ENCODE assay signal across 23 cellular contexts in the genomic region with DNA sequence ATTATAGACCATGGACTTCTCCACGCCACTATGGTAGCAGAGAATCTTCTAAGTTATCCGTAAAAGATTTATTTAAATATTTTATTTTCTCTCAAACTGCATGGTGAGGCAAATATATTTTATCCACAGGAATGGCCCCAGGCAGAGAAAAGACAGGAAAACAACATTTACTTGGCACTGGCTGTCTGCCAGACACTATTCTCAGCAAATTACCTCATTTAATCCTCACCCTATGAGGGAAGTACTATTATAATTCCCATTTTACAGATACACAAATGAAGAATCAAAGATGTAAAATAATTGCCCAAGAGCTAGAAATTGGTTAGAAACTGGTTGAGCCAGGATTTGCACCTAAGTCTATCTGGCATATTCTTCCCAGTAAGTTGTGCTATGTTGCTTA.
A peak's percentile ranks its signal among the peaks of the same experiment; 100 is the strongest.
DNase-seq lines count a peak whose midpoint lies in the region; ATAC-seq, FAIRE-seq and TF ChIP-seq lines count a peak whose summit lies in the region.
"Had no signal": no experiment of that assay in that cellular context is flagged by ENCODE, and none has a peak within 500 bp of the region (broad histone marks: within the 10 kb centered on the region; RNA-seq: fewer than 3 reads in every experiment).

No MANE protein-coding gene starts in this region.

- ATAC-seq in A549 (no peak), GM18517 (IDR thresholded peaks at IDR 0.05; ENCODE audit: unreplicated experiment) (no peak), omental fat pad (ENCODE audit: low FRiP score) (no peak)

- TF ChIP-seq POLR2A in A549 (IDR thresholded peaks at IDR 0.05; ENCODE audit: low read length): no peak

- peaks cover 3% of the 10 kb centered on the region; the same call in 1 of the 3 replicates for H3K9me3 ChIP-seq in A549

- peak; percentile 46 for FAIRE-seq in A549 (lab: Jason Lieb, UNC)
- FAIRE-seq: D721Med, GM12892, GM19239, HTR-8/SVneo, RCC 7860 had no signal

- no peak for TF ChIP-seq RAD21 in A549 (conservative IDR thresholded peaks at IDR 0.05 in 1 of 2, IDR thresholded peaks at IDR 0.05 in 1 of 2)

- no peak for TF ChIP-seq EP300 in A549 (IDR thresholded peaks at IDR 0.05)

- H3K4me3 ChIP-seq in A549: no peak overlapping the region

- CTCF ChIA-PET in A549 (lab: Yijun Ruan, JAX): interaction anchor here (0.9 to 1.9 kb wide), 5 partner anchors 8 to 379 kb away, joined by 3 to 4 read pairs (median 3); no protein-coding TSS in a partner anchor

- 82% methylated on average over 2 of the region's 2 CpGs for WGBS in A549 (ENCODE audit: missing lambda C conversion rate)

- H3K27ac ChIP-seq in A549: no peak overlapping the region
- no peak overlapping the region for H3K27ac ChIP-seq in substantia nigra (ENCODE audit: low read depth, low read length, poor library complexity, severe bottlenecking)
- H3K27ac ChIP-seq: HL-60 had no signal

- TF ChIP-seq CTCF in A549 (IDR thresholded peaks at IDR 0.05) (no peak), omental fat pad (IDR thresholded peaks at IDR 0.05) (no peak)

- POLR2A ChIA-PET in A549 (lab: Yijun Ruan, JAX): no interaction called here

- DNase-seq in A549 (ENCODE audit: low read depth in 1 of 2, low spot score in 1 of 2) (no peak), EH (ENCODE audit: low read depth) (peak; percentile 44), NCI-H69 (lab: John Stamatoyannopoulos, UW) (peak; percentile 69), dermis blood vessel endothelial cell (peak; percentile 39), substantia nigra (lab: John Stamatoyannopoulos, UW) (no peak), MV-4-11 (lab: John Stamatoyannopoulos, UW) (no peak), omental fat pad (ENCODE audit: low spot score) (no peak)
- DNase-seq: ACHN; CD4-positive, alpha-beta T cell; DND-41; H9; Kasumi-1; NCI-H1930; NCI-H2171 treated with DMSO at 0.1 percent for 48 hours; SHP77 treated with DMSO at 0.1 percent for 48 hours; T-helper 2 cell had no signal

- peak overlapping the region; percentile 19 for H3K4me2 ChIP-seq in A549

- peaks cover 25% of the 10 kb centered on the region for H3K4me1 ChIP-seq in A549

TF ChIP-seq in A549, 52 proteins besides CTCF, POLR2A, EP300 and RAD21:
- TF ChIP-seq NPAS2 (CRISPR knock-in tag; IDR thresholded peaks at IDR 0.05; ENCODE audit: borderline replicate concordance): no peak
- no peak for TF ChIP-seq BCL3 (IDR thresholded peaks at IDR 0.05)

Comparison
In these comparisons a context has a peak if more than half of its experiments do, and no peak if none do; other contexts are left out.
1. DNase-seq: peak in EH (single experiment), NCI-H69 (single experiment) and dermis blood vessel endothelial cell (single experiment); none in A549 (0 of 2), substantia nigra (0 of 49), MV-4-11 (single experiment) and omental fat pad (single experiment).